ENCODE assay signal across 2 cellular contexts in genomic region chr16:66429290-66429962, GRCh38.
TF ChIP-seq lines count a peak whose summit lies in the region.

No MANE protein-coding gene starts in this region.

TF ChIP-seq in A549, 52 proteins besides CTCF, POLR2A, EP300 and RAD21 (continued from another document):
- TF ChIP-seq GATA3 (IDR thresholded peaks at IDR 0.05; ENCODE audit: borderline replicate concordance): no peak
- no peak for TF ChIP-seq CHD2 (IDR thresholded peaks at IDR 0.05; ENCODE audit: low read length, partially characterized antibody)
- no peak for TF ChIP-seq ZC3H11A (IDR thresholded peaks at IDR 0.05)
- TF ChIP-seq KDM5A (IDR thresholded peaks at IDR 0.05): no peak
- TF ChIP-seq HOXB5 (CRISPR knock-in tag; IDR thresholded peaks at IDR 0.05): no peak
- no peak for TF ChIP-seq HEYL (CRISPR knock-in tag; IDR thresholded peaks at IDR 0.05)
- no peak for TF ChIP-seq TP53 (CRISPR knock-in tag; IDR thresholded peaks at IDR 0.05)
- no peak for TF ChIP-seq HMGXB4 (CRISPR knock-in tag; IDR thresholded peaks at IDR 0.05; ENCODE audit: borderline replicate concordance)
- TF ChIP-seq POLR2AphosphoS2 (conservative IDR thresholded peaks at IDR 0.05; ENCODE audit: low read length): no peak

TF ChIP-seq in GM23338, 12 proteins besides CTCF, POLR2A, EP300 and RAD21 (continued from another document):
- TF ChIP-seq ETS1 (IDR thresholded peaks at IDR 0.05) (no peak), ZNF331 (CRISPR knock-in tag; IDR thresholded peaks at IDR 0.05; ENCODE audit: low read depth) (no peak), NANOG (IDR thresholded peaks at IDR 0.05; ENCODE audit: borderline replicate concordance) (no peak), CREB1 (CRISPR knock-in tag; IDR thresholded peaks at IDR 0.05; ENCODE audit: low read depth) (no peak), ZNF462 (CRISPR knock-in tag; IDR thresholded peaks at IDR 0.05) (no peak), EZH2phosphoT487 (IDR thresholded peaks at IDR 0.05; ENCODE audit: unreplicated experiment) (no peak)
TF ChIP-seq in GM23338: peak in this region for 0.
